ENCODE assay signal across 17 cellular contexts in the genomic region with DNA sequence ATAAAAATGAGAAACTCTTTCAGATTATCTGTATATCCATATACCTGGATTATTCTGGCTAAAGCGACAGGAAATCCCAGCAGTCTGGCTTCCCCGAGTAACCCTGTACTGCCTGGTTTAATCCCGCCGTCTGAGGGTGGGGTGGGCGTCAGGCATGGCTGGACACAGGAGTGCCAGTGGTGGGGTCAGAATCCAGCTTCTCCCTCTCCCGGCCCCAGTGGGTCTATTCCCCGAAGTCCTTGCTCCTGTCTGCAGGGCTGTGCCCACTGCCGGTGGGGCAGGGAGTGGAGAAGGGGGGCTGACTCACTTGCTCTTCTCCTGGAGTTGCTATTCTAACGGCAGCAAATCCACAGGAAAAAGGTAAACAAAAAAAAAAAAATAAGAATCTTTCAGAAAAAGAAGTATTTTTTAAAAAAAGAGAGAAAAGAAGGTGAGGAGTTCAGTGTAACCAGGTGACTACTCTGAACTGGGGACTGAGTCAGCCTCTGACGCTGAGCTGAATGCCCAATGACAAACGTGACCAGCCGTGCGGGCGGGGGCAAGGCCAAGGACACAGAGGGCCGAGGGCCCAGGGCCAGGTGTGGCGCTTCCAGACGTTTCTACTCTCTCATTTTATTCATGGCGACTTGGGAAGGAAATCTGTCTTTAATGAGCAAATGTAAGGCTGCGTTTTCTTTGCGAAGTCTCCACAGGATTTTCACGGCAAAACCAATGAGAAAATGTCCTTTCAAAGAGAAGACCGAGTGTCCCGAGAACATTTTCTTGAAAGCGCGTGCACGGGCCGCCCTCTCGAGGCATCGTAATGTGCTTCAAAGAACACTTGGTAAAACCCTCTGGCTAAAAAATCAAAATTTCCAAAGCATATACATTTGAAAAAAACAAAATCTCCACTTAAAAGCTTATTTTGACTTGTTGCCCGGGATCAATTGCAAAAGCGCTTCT. TPM values are rescaled to one million over a fixed set of nuclear protein-coding genes. Genes with fewer than 3 reads are reported as not detected.
DNase-seq lines count a peak whose midpoint lies in the region; ATAC-seq, FAIRE-seq and TF ChIP-seq lines count a peak whose summit lies in the region.
"Had no signal": no experiment of that assay in that cellular context is flagged by ENCODE, and none has a peak within 500 bp of the region (broad histone marks: within the 10 kb centered on the region; RNA-seq: fewer than 3 reads in every experiment).

No MANE protein-coding gene starts in this region.

- intact Hi-C loops in left ventricle myocardium inferior (cut with micrococcal nuclease) = no loop called here
- intact Hi-C loops in upper lobe of right lung (cut with DNase I) = no loop called here
- intact Hi-C loops in body of pancreas (cut with DNase I) = no loop called here

- H3K9me3 ChIP-seq in left ventricle myocardium inferior (replicated peaks) (no peaks in the 10 kb centered on the region), right atrium auricular region (no peaks in the 10 kb centered on the region), osteoblast (ENCODE audit: low read depth, low read length) (no peaks in the 10 kb centered on the region), upper lobe of right lung (no peaks in the 10 kb centered on the region), body of pancreas (no peaks in the 10 kb centered on the region)

- H3K27me3 ChIP-seq in left ventricle myocardium inferior (ENCODE audit: low read depth) (no peaks in the 10 kb centered on the region), right atrium auricular region (no peaks in the 10 kb centered on the region), osteoblast (ENCODE audit: insufficient read depth, low read length) (no peaks in the 10 kb centered on the region), upper lobe of right lung (no peaks in the 10 kb centered on the region), body of pancreas (no peaks in the 10 kb centered on the region)

- no peak overlapping the region for H3K4me2 ChIP-seq in osteoblast (ENCODE audit: insufficient read depth, low read length)

- DNase-seq in left ventricle myocardium inferior (no peak), right atrium auricular region (ENCODE audit: low spot score) (no peak), frontal cortex (ENCODE audit: low spot score in 2 of 2) (peak; percentile 38 to 62), osteoblast (ENCODE audit: insufficient read length, low spot score, missing footprints) (peak; percentile 34), upper lobe of right lung (peak; percentile 53), activated gamma-delta T cell treated with Interleukin-2 at 50 U/mL for 16 hours (no peak), body of pancreas (no peak)
- DNase-seq in activated CD4-positive, alpha-beta T cell treated with anti-CD3 and anti-CD28 coated beads for 48 hours = no peak
- DNase-seq: 8988T, COR-L47, DMS153, EL, NCI-H1436, NCI-H2029 treated with DMSO at 0.1 percent for 48 hours, NCI-H510A treated with DMSO at 0.1 percent for 48 hours had no signal

- no peaks in the 10 kb centered on the region for H3K79me2 ChIP-seq in osteoblast (ENCODE audit: insufficient read depth, low read length)

- H3K4me3 ChIP-seq in left ventricle myocardium inferior (no peak overlapping the region), right atrium auricular region (no peak overlapping the region), osteoblast (ENCODE audit: insufficient read depth, low read length) (no peak overlapping the region), upper lobe of right lung (no peak overlapping the region), body of pancreas (no peak overlapping the region)

- no peak for FAIRE-seq in frontal cortex (lab: Jason Lieb, UNC)
- FAIRE-seq: GM18507 had no signal

- ATAC-seq in upper lobe of right lung = no peak
- ATAC-seq in body of pancreas = no peak

- TF ChIP-seq POLR2A in body of pancreas (IDR thresholded peaks at IDR 0.05) = no peak

- 82 to 84% methylated on average over 31 of the region's 31 CpGs for WGBS in body of pancreas, 2 donors

- H2AFZ ChIP-seq in osteoblast (ENCODE audit: low read length) = no peak overlapping the region

- peaks cover 27% of the 10 kb centered on the region for H3K36me3 ChIP-seq in left ventricle myocardium inferior
- no peaks in the 10 kb centered on the region for H3K36me3 ChIP-seq in right atrium auricular region
- H3K36me3 ChIP-seq in osteoblast (ENCODE audit: insufficient read depth, low read length) = no peaks in the 10 kb centered on the region
- H3K36me3 ChIP-seq in upper lobe of right lung = peaks cover 10% of the 10 kb centered on the region
- no peaks in the 10 kb centered on the region for H3K36me3 ChIP-seq in body of pancreas (replicated peaks in 1 of 2; ENCODE audit: insufficient read depth in 1 of 2, low read depth in 2 of 2)

- no peak for TF ChIP-seq CTCF in left ventricle myocardium inferior (IDR thresholded peaks at IDR 0.05; ENCODE audit: borderline replicate concordance)
- no peak for TF ChIP-seq CTCF in right atrium auricular region (IDR thresholded peaks at IDR 0.05)
- no peak for TF ChIP-seq CTCF in osteoblast (IDR thresholded peaks at IDR 0.05; ENCODE audit: extremely low read depth, low read depth, low read length)
- TF ChIP-seq CTCF in upper lobe of right lung (IDR thresholded peaks at IDR 0.05) = no peak
- TF ChIP-seq CTCF in body of pancreas (IDR thresholded peaks at IDR 0.05) = no peak

- H3K27ac ChIP-seq in left ventricle myocardium inferior (replicated peaks) (peak overlapping the region; percentile 26), right atrium auricular region (peak overlapping the region in 1 of 2 donors; percentile 16), osteoblast (ENCODE audit: low read depth, low read length) (no peak overlapping the region), upper lobe of right lung (no peak overlapping the region), body of pancreas (no peak overlapping the region)
- H3K27ac ChIP-seq: C4-2B had no signal

- H3K4me1 ChIP-seq in left ventricle myocardium inferior = peaks cover 14% of the 10 kb centered on the region
- H3K4me1 ChIP-seq in right atrium auricular region = peaks cover 0 to 5% of the 10 kb centered on the region in 2 donors
- peaks cover 4% of the 10 kb centered on the region for H3K4me1 ChIP-seq in osteoblast (ENCODE audit: insufficient read depth, low read length)
- no peaks in the 10 kb centered on the region for H3K4me1 ChIP-seq in upper lobe of right lung
- no peaks in the 10 kb centered on the region for H3K4me1 ChIP-seq in body of pancreas

- H4K20me1 ChIP-seq in osteoblast (ENCODE audit: insufficient read depth, low read length) = peaks cover 4% of the 10 kb centered on the region

RNA-seq across cellular contexts. Expression of a gene that starts 20.2 kb away (rescaled TPM):
- total RNA-seq in left ventricle myocardium inferior (0.33 TPM), right atrium auricular region (under 1 TPM in 1 of 2 donors, not detected in 1; 0.44 TPM), frontal cortex (0.41 TPM), osteoblast (not detected in 2 replicates), upper lobe of right lung (46.4 TPM), body of pancreas (1 to 10 TPM in 1 of 2 donors, under 1 TPM in 1; 0.52 to 7.3 TPM)

RNA-seq across cellular contexts. Expression of a gene that starts 24.5 kb away (rescaled TPM):
- 10.2 TPM for total RNA-seq in left ventricle myocardium inferior
- total RNA-seq in right atrium auricular region = 1 to 10 TPM; 7.8 to 8.3 TPM
- total RNA-seq in frontal cortex = 11.8 TPM
- 18.5 and 20.3 TPM in 2 replicates for total RNA-seq in osteoblast
- total RNA-seq in upper lobe of right lung = 18.7 TPM
- total RNA-seq in body of pancreas = 10 to 100 TPM; 16.9 to 35.6 TPM

RNA-seq across cellular contexts. Expression of a gene that starts 36.1 kb away (rescaled TPM):
- total RNA-seq in left ventricle myocardium inferior = 1.5 TPM
- total RNA-seq in right atrium auricular region = 1 to 10 TPM; 2.6 to 2.9 TPM
- total RNA-seq in frontal cortex = 0.41 TPM
- 2.2 and 2.4 TPM in 2 replicates for total RNA-seq in osteoblast
- 1.1 TPM for total RNA-seq in upper lobe of right lung
- under 1 TPM; 0.66 to 0.78 TPM for total RNA-seq in body of pancreas

RNA-seq across cellular contexts. Expression of a gene that starts 47.8 kb away (rescaled TPM):
- total RNA-seq in left ventricle myocardium inferior (0.38 TPM), right atrium auricular region (1 to 10 TPM in 1 of 2 donors, under 1 TPM in 1; 0.85 to 1.3 TPM), frontal cortex (0.82 TPM), osteoblast (2.5 and 3.2 TPM in 2 replicates), upper lobe of right lung (0.81 TPM), body of pancreas (under 1 TPM in 1 of 2 donors, not detected in 1; 0.52 TPM)

Comparison
In these comparisons a context has a peak if more than half of its experiments do, and no peak if none do; other contexts are left out.
1. DNase-seq: peak in frontal cortex (2 of 2), osteoblast (single experiment) and upper lobe of right lung (single experiment); none in left ventricle myocardium inferior (single experiment), right atrium auricular region (single experiment), activated gamma-delta T cell treated with Interleukin-2 at 50 U/mL for 16 hours (single experiment), body of pancreas (0 of 4) and activated CD4-positive, alpha-beta T cell treated with anti-CD3 and anti-CD28 coated beads for 48 hours (single experiment).